ENCODE assay signal across 8 cellular contexts in genomic region chr7:127588019-127588696, GRCh38. TPM values are rescaled to one million over a fixed set of nuclear protein-coding genes. Genes with fewer than 3 reads are reported as not detected.
A peak's percentile ranks its signal among the peaks of the same experiment; 100 is the strongest.
DNase-seq lines count a peak whose midpoint lies in the region; ATAC-seq, FAIRE-seq and TF ChIP-seq lines count a peak whose summit lies in the region.

TSS of gene ARF5 (plus strand) at chr7:127588411. CDS start at chr7:127588499, 88 bp downstream.

- H3K9me3 ChIP-seq in BE2C, result no peaks in the 10 kb centered on the region
- no peaks in the 10 kb centered on the region for H3K9me3 ChIP-seq in HepG2 (ENCODE audit: low read length)

- H4K20me1 ChIP-seq in HepG2 (ENCODE audit: insufficient read depth, low read length), result no peaks in the 10 kb centered on the region; the same call in 1 of the 2 replicates

- H3K4me2 ChIP-seq in HepG2 (ENCODE audit: low read depth, low read length), result peak within 1 kb of the TSS; percentile 93

- TF ChIP-seq POLR2A in HepG2 (IDR thresholded peaks at IDR 0.05; ENCODE audit: insufficient read depth in 1 of 2, low read depth in 2 of 2, low read length in 2 of 2), result peak; percentile 73 to 83

- peak within 1 kb of the TSS; percentile 93 for H3K4me3 Mint-ChIP-seq in dendritic cell treated with granulocyte-macrophage colony-stimulating factor and Interleukin-4, amounts not matched to agents 40 ng/mL and 50 ng/mL, for 4 days

- H3K27ac ChIP-seq in HepG2 (ENCODE audit: extremely low read length, insufficient read depth, low read length), result peak within 1 kb of the TSS; percentile 61

- H3K27me3 ChIP-seq in BE2C, result no peaks in the 10 kb centered on the region
- no peaks in the 10 kb centered on the region; a peak in 1 of 5 replicates for H3K27me3 ChIP-seq in HepG2 (ENCODE audit: control insufficient read depth in 1 of 2, insufficient read depth in 2 of 2, low read length in 2 of 2)

- POLR2A ChIA-PET in HepG2 (lab: Yijun Ruan, JAX), result interaction anchor here (1.0 kb wide), 1 partner anchor 10 kb away, joined by 3 read pairs; no protein-coding TSS in a partner anchor

- no peaks in the 10 kb centered on the region for H3K9me3 Mint-ChIP-seq in dendritic cell treated with granulocyte-macrophage colony-stimulating factor and Interleukin-4, amounts not matched to agents 40 ng/mL and 50 ng/mL, for 4 days

- H2AFZ ChIP-seq in HepG2 (ENCODE audit: low read length), result no peak within 1 kb of the TSS

- TF ChIP-seq CTCF in BE2C (IDR thresholded peaks at IDR 0.05; ENCODE audit: low read depth, low read length) (no peak), HepG2 (CRISPR knock-in tag; IDR thresholded peaks at IDR 0.05) (no peak)

- no TSS peak for BruUV-seq in HepG2 (replicated peaks; lab: Mats Ljungman, UMichigan)

- TF ChIP-seq EP300 in HepG2 (IDR thresholded peaks at IDR 0.05; ENCODE audit: low read depth in 2 of 2, low read length in 2 of 2) (no peak), HepG2 (CRISPR knock-in tag; IDR thresholded peaks at IDR 0.05; ENCODE audit: borderline replicate concordance) (no peak)

- H3K36me3 ChIP-seq in BE2C (peaks cover 8% of the 10 kb centered on the region), HepG2 (replicated peaks in 1 of 2; ENCODE audit: control insufficient read depth in 1 of 2, insufficient read depth in 2 of 2, low read length in 2 of 2) (peaks cover 7 to 15% of the 10 kb centered on the region in 2 experiments; a peak in 4 of 5 replicates)

- no peaks in the 10 kb centered on the region for H3K27me3 Mint-ChIP-seq in dendritic cell treated with granulocyte-macrophage colony-stimulating factor and Interleukin-4, amounts not matched to agents 40 ng/mL and 50 ng/mL, for 4 days

- in situ Hi-C loops in HepG2 (cut with HindIII; ENCODE audit: extremely low pct_ligation_motif_present, low pct_unique_long_range_greater_than_20kb), result no loop called here

- DNase-seq in BE2C (peak; percentile 93), GM19238 (ENCODE audit: insufficient read length, low spot score) (peak; percentile 94), NCI-H69 (lab: John Stamatoyannopoulos, UW) (peak; percentile 95), HepG2 (ENCODE audit: low spot score) (peak; percentile 60)
- DNase-seq in activated CD4-positive, alpha-beta T cell treated with anti-CD3 and anti-CD28 coated beads, Interleukin-2, amount 50 U/mL, for 24 hours (ENCODE audit: low read depth in 1 of 2, low spot score in 1 of 2), result peak; percentile 76 to 85
- DNase-seq in stimulated activated CD4-positive, alpha-beta T cell treated with anti-CD3 and anti-CD28 coated beads, Interleukin-4, amount 100 ng/mL, for 1 hour, result peak; percentile 88

- H3K9ac ChIP-seq in HepG2 (ENCODE audit: insufficient read depth, low read depth, low read length), result peak within 1 kb of the TSS; percentile 87

- H3K27ac Mint-ChIP-seq in dendritic cell treated with granulocyte-macrophage colony-stimulating factor and Interleukin-4, amounts not matched to agents 40 ng/mL and 50 ng/mL, for 4 days, result peak within 1 kb of the TSS; percentile 80

- H3K36me3 Mint-ChIP-seq in dendritic cell treated with granulocyte-macrophage colony-stimulating factor and Interleukin-4, amounts not matched to agents 40 ng/mL and 50 ng/mL, for 4 days (ENCODE audit: low read depth), result peaks cover 49% of the 10 kb centered on the region

- intact Hi-C loops in dendritic cell treated with granulocyte-macrophage colony-stimulating factor and Interleukin-4, amounts not matched to agents 40 ng/mL and 50 ng/mL, for 4 days (cut with micrococcal nuclease), result loop anchor here (1.0 to 5.0 kb wide), 3 partner anchors 64 to 754 kb away; partner anchors contain the start of genes RBM28, SND1 and ZNF800
- intact Hi-C loops in HepG2 (cut with micrococcal nuclease; ENCODE audit: unreplicated experiment), result loop anchor here (2.0 to 10.0 kb wide), 3 partner anchors 41 to 193 kb away; partner anchors contain the start of genes SND1 and ZNF800

- no peak for TF ChIP-seq RAD21 in HepG2 (CRISPR knock-in tag; IDR thresholded peaks at IDR 0.05)

- H3K4me1 Mint-ChIP-seq in dendritic cell treated with granulocyte-macrophage colony-stimulating factor and Interleukin-4, amounts not matched to agents 40 ng/mL and 50 ng/mL, for 4 days (ENCODE audit: low read depth), result peaks cover 55% of the 10 kb centered on the region

- FAIRE-seq in HepG2 (lab: Jason Lieb, UNC), result no peak

- no CpG with 5 or more reads among the region's 77 CpGs for WGBS in HepG2 (ENCODE audit: low lambda C conversion rate)

- CTCF ChIA-PET in HepG2 (lab: Yijun Ruan, JAX; ENCODE audit: low intra/inter-chr PET ratio, low total read pairs), result interaction anchor here (2.7 kb wide), 1 partner anchor 41 kb away, joined by 8 read pairs; no protein-coding TSS in a partner anchor

- ATAC-seq in HG03439 (IDR thresholded peaks at IDR 0.05; ENCODE audit: unreplicated experiment) (peak; percentile 62), HepG2 (peak; percentile 79)

- no peaks in the 10 kb centered on the region for H3K4me1 ChIP-seq in BE2C
- H3K4me1 ChIP-seq in HepG2 (ENCODE audit: insufficient read depth, low read length), result peaks cover 46% of the 10 kb centered on the region

- H3K4me3 ChIP-seq in BE2C (ENCODE audit: low read depth, low read length) (peak within 1 kb of the TSS; percentile 90), HepG2 (replicated peaks in 1 of 3; ENCODE audit: insufficient read depth in 1 of 3, low read depth in 2 of 3, low read length in 3 of 3) (peak within 1 kb of the TSS; percentile 89 to 94 (median 93))

- peaks cover 13% of the 10 kb centered on the region for H3K79me2 ChIP-seq in HepG2 (ENCODE audit: insufficient read depth, low read length)

TF ChIP-seq in HepG2, 621 proteins besides CTCF, POLR2A, EP300 and RAD21 (continues in another document):
- no peak for TF ChIP-seq ZNF577 (CRISPR knock-in tag; IDR thresholded peaks at IDR 0.05; ENCODE audit: borderline replicate concordance, low read depth)
- no peak for TF ChIP-seq SIX1 (CRISPR knock-in tag; IDR thresholded peaks at IDR 0.05; ENCODE audit: borderline replicate concordance)
- peak; percentile 89 for TF ChIP-seq PHF8 (CRISPR knock-in tag; IDR thresholded peaks at IDR 0.05)
- TF ChIP-seq ZNF747 (CRISPR knock-in tag; IDR thresholded peaks at IDR 0.05; ENCODE audit: borderline replicate concordance), result no peak
- TF ChIP-seq ZFP82 (CRISPR knock-in tag; IDR thresholded peaks at IDR 0.05; ENCODE audit: borderline replicate concordance), result no peak
- peak; percentile 37 for TF ChIP-seq ZNF761 (CRISPR knock-in tag; conservative IDR thresholded peaks at IDR 0.05)
- no peak for TF ChIP-seq KDM6A (CRISPR knock-in tag; IDR thresholded peaks at IDR 0.05; ENCODE audit: low read depth)
- TF ChIP-seq ZFP36L1 (CRISPR knock-in tag; IDR thresholded peaks at IDR 0.05), result no peak
- TF ChIP-seq ZNF260 (CRISPR knock-in tag; IDR thresholded peaks at IDR 0.05; ENCODE audit: borderline replicate concordance, low read depth), result no peak
- TF ChIP-seq JUND (CRISPR knock-in tag; IDR thresholded peaks at IDR 0.05), result no peak
- TF ChIP-seq FOXP1 (IDR thresholded peaks at IDR 0.05), result no peak
- no peak for TF ChIP-seq FOXP1 (CRISPR knock-in tag; IDR thresholded peaks at IDR 0.05)
- TF ChIP-seq POLR2G (IDR thresholded peaks at IDR 0.05; ENCODE audit: low read depth, low read length), result peak; percentile 74
- 0 out of 2 replicates have a peak, but pooled peaks have one; percentile 42 for TF ChIP-seq ZNF564 (CRISPR knock-in tag; IDR thresholded peaks at IDR 0.05)
- TF ChIP-seq ZNF337 (CRISPR knock-in tag; IDR thresholded peaks at IDR 0.05; ENCODE audit: borderline replicate concordance, low read depth), result no peak
- no peak for TF ChIP-seq ISX (CRISPR knock-in tag; conservative IDR thresholded peaks at IDR 0.05)
- TF ChIP-seq, protein P1, sequence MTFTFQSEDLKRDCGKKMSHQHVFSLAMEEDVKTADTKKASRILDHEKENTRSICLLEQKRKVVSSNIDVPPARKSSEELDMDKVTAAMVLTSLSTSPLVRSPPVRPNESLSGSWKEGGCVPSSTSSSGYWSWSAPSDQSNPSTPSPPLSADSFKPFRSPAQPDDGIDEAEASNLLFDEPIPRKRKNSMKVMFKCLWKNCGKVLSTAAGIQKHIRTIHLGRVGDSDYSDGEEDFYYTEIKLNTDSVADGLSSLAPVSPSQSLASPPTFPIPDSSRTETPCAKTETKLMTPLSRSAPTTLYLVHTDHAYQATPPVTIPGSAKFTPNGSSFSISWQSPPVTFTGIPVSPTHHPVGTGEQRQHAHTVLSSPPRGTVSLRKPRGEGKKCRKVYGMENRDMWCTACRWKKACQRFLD (CRISPR knock-in tag; IDR thresholded peaks at IDR 0.05; ENCODE audit: borderline replicate concordance), result 0 out of 2 replicates have a peak, but pooled peaks have one; percentile 20
- TF ChIP-seq ZFP90 (CRISPR knock-in tag; IDR thresholded peaks at IDR 0.05; ENCODE audit: borderline replicate concordance), result no peak; the same call in 1 of the 2 replicates
- TF ChIP-seq ZKSCAN1 (IDR thresholded peaks at IDR 0.05; ENCODE audit: low read length), result no peak
- TF ChIP-seq TOPORS (CRISPR knock-in tag; IDR thresholded peaks at IDR 0.05), result no peak

RNA-seq across cellular contexts. Expression of gene ARF5, which starts in this region (rescaled TPM):
- polyA plus RNA-seq in BE2C (2012; ENCODE audit: insufficient read depth, insufficient read length, low read depth), result 258 TPM
- 91.4 and 109 TPM in 2 replicates for total RNA-seq in HepG2 (2016; rRNA removed; fragmentation: Illumina TruSeq; extraction: Trizol)
- 58.0 and 67.8 TPM in 2 replicates for total RNA-seq in HepG2 (2016; cell fraction: cytosol; rRNA removed; fragmentation: Illumina TruSeq; extraction: Trizol; ENCODE audit: low read depth)
- total RNA-seq in HepG2 (2016; cell fraction: insoluble cytoplasmic fraction; rRNA removed; fragmentation: Illumina TruSeq; extraction: Trizol), result 93.2 and 123 TPM in 2 replicates
- 81.4 and 93.0 TPM in 2 replicates for total RNA-seq in HepG2 (2016; cell fraction: membrane; rRNA removed; fragmentation: Illumina TruSeq; extraction: Trizol)
- total RNA-seq in HepG2 (2016; cell fraction: nucleus; rRNA removed; fragmentation: Illumina TruSeq; extraction: Trizol), result 56.8 and 68.2 TPM in 2 replicates
- polyA plus RNA-seq in HepG2 (2011; rRNA removed), result 135 and 140 TPM in 2 replicates
- polyA plus RNA-seq in HepG2 (2011; cell fraction: cytosol; rRNA removed), result 137 and 195 TPM in 2 replicates
- 91.2 and 100 TPM in 2 replicates for polyA plus RNA-seq in HepG2 (2011; cell fraction: nucleus; rRNA removed)
- 62.4 and 85.6 TPM in 2 replicates for polyA plus RNA-seq in HepG2 (2012)
- 87.4 and 101 TPM in 2 replicates for polyA plus RNA-seq in HepG2 (2016; cell fraction: cytosol; fragmentation: Illumina TruSeq; extraction: Trizol; ENCODE audit: low read depth)
- polyA plus RNA-seq in HepG2 (2016; cell fraction: insoluble cytoplasmic fraction; fragmentation: Illumina TruSeq; extraction: Trizol; ENCODE audit: low read depth), result 119 and 134 TPM in 2 replicates
- polyA plus RNA-seq in HepG2 (2016; cell fraction: membrane; fragmentation: Illumina TruSeq; extraction: Trizol; ENCODE audit: low read depth), result 90.2 and 107 TPM in 2 replicates
- polyA plus RNA-seq in HepG2 (2016; cell fraction: nucleus; fragmentation: Illumina TruSeq; extraction: Trizol; ENCODE audit: insufficient read depth, low read depth), result 144 and 151 TPM in 2 replicates
- polyA minus RNA-seq in HepG2 (2011; rRNA and poly(A)+ RNA removed; ENCODE audit: low replicate concordance), result 60.5 and 88.3 TPM in 2 replicates
- 29.7 and 35.1 TPM in 2 replicates for polyA minus RNA-seq in HepG2 (2011; cell fraction: cytosol; rRNA and poly(A)+ RNA removed)
- polyA minus RNA-seq in HepG2 (2011; cell fraction: nucleus; rRNA and poly(A)+ RNA removed), result 20.3 and 21.4 TPM in 2 replicates

Comparison
In these comparisons a context has a peak if more than half of its experiments do, and no peak if none do; other contexts are left out.
1. Peak in every context shown above with its lines: DNase-seq, ATAC-seq, H3K4me3 ChIP-seq and H3K27ac ChIP-seq.